ENCODE assay signal across 1 cellular context in the genomic region with DNA sequence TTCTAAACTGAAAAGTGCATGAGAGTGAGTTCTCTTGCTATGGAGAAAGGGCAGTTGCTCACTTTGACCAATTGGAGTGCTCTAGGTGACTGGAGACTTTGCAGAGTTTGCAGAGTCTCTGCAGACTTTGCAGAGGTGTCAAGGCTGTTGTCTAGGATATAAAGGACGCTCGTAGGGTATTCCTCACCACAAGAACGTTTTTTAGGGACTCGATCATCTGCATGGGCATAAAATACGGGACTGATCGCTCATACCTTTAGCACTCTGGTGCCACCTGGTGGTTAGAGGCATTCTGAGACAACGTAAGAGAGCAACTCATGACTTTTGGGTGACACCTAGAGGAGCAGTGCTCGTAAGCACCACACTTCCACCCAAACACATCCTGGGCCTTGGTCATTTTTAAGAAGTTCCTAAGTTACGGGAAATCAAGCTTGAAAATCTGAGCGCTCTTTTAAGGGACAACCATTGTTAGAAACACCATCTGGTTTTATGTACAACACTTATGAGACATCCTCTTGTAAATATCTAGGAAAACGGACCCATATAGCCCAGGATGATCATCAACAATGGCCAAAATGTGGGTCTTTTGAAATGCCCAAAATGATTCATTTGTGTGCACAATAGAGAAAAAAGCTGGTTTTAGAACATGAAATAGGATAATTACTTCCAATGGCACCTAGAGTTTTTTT.
TF ChIP-seq lines count a peak whose summit lies in the region.

No MANE protein-coding gene starts in this region.

TF ChIP-seq in GM23338, 12 proteins besides CTCF, POLR2A, EP300 and RAD21:
- TF ChIP-seq, protein P1, sequence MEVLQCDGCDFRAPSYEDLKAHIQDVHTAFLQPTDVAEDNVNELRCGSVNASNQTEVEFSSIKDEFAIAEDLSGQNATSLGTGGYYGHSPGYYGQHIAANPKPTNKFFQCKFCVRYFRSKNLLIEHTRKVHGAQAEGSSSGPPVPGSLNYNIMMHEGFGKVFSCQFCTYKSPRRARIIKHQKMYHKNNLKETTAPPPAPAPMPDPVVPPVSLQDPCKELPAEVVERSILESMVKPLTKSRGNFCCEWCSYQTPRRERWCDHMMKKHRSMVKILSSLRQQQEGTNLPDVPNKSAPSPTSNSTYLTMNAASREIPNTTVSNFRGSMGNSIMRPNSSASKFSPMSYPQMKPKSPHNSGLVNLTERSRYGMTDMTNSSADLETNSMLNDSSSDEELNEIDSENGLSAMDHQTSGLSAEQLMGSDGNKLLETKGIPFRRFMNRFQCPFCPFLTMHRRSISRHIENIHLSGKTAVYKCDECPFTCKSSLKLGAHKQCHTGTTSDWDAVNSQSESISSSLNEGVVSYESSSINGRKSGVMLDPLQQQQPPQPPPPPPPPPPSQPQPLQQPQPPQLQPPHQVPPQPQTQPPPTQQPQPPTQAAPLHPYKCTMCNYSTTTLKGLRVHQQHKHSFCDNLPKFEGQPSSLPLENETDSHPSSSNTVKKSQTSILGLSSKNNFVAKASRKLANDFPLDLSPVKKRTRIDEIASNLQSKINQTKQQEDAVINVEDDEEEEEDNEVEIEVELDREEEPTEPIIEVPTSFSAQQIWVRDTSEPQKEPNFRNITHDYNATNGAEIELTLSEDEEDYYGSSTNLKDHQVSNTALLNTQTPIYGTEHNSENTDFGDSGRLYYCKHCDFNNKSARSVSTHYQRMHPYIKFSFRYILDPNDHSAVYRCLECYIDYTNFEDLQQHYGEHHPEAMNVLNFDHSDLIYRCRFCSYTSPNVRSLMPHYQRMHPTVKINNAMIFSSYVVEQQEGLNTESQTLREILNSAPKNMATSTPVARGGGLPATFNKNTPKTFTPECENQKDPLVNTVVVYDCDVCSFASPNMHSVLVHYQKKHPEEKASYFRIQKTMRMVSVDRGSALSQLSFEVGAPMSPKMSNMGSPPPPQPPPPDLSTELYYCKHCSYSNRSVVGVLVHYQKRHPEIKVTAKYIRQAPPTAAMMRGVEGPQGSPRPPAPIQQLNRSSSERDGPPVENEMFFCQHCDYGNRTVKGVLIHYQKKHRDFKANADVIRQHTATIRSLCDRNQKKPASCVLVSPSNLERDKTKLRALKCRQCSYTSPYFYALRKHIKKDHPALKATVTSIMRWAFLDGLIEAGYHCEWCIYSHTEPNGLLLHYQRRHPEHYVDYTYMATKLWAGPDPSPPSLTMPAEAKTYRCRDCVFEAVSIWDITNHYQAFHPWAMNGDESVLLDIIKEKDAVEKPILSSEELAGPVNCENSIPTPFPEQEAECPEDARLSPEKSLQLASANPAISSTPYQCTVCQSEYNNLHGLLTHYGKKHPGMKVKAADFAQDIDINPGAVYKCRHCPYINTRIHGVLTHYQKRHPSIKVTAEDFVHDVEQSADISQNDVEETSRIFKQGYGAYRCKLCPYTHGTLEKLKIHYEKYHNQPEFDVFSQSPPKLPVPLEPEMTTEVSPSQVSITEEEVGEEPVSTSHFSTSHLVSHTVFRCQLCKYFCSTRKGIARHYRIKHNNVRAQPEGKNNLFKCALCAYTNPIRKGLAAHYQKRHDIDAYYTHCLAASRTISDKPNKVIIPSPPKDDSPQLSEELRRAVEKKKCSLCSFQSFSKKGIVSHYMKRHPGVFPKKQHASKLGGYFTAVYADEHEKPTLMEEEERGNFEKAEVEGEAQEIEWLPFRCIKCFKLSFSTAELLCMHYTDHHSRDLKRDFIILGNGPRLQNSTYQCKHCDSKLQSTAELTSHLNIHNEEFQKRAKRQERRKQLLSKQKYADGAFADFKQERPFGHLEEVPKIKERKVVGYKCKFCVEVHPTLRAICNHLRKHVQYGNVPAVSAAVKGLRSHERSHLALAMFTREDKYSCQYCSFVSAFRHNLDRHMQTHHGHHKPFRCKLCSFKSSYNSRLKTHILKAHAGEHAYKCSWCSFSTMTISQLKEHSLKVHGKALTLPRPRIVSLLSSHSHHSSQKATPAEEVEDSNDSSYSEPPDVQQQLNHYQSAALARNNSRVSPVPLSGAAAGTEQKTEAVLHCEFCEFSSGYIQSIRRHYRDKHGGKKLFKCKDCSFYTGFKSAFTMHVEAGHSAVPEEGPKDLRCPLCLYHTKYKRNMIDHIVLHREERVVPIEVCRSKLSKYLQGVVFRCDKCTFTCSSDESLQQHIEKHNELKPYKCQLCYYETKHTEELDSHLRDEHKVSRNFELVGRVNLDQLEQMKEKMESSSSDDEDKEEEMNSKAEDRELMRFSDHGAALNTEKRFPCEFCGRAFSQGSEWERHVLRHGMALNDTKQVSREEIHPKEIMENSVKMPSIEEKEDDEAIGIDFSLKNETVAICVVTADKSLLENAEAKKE (CRISPR knock-in tag; IDR thresholded peaks at IDR 0.05) = peak; percentile 33; the same call in 1 of the 2 replicates
- TF ChIP-seq EZH2phosphoT487 (IDR thresholded peaks at IDR 0.05; ENCODE audit: unreplicated experiment) = no peak
- TF ChIP-seq CREB1 (CRISPR knock-in tag; IDR thresholded peaks at IDR 0.05; ENCODE audit: low read depth) = 0 out of 2 replicates have a peak, but pooled peaks have one; percentile 46
- TF ChIP-seq NANOG (IDR thresholded peaks at IDR 0.05; ENCODE audit: borderline replicate concordance) = no peak
TF ChIP-seq in GM23338: peak in this region for 2.
